Comparison of ENCODE assay signal across 32 cellular contexts in genomic region chr1:112925015-112925414, GRCh38. TPM values are rescaled to one million over a fixed set of nuclear protein-coding genes. Genes with fewer than 3 reads are reported as not detected.
A peak's percentile ranks its signal among the peaks of the same experiment; 100 is the strongest.
DNase-seq lines count a peak whose midpoint lies in the region; TF ChIP-seq lines count a peak whose summit lies in the region.
"Had no signal": no experiment of that assay in that cellular context is flagged by ENCODE, and none has a peak within 500 bp of the region (broad histone marks: within the 10 kb centered on the region; RNA-seq: fewer than 3 reads in every experiment).

No MANE protein-coding gene starts in this region.

- peaks cover 19% of the 10 kb centered on the region for H3K36me3 ChIP-seq in brain microvascular endothelial cell (replicated peaks)
- H3K36me3 ChIP-seq: vagina had no signal

- H3K4me3 ChIP-seq in brain microvascular endothelial cell (ENCODE audit: low read depth, low read length): no peak overlapping the region
- no peak overlapping the region for H3K4me3 ChIP-seq in fibroblast of villous mesenchyme (ENCODE audit: low read depth, low read length)
- H3K4me3 ChIP-seq: esophagus muscularis mucosa, GM23248, thoracic aorta, vagina had no signal

- H3K27me3 Mint-ChIP-seq in HFFc6 (ENCODE audit: insufficient read depth): peaks cover 1% of the 10 kb centered on the region; the same call in 1 of the 2 replicates
- no peaks in the 10 kb centered on the region for H3K27me3 Mint-ChIP-seq in activated naive CD8-positive, alpha-beta T cell treated with anti-CD3 and anti-CD28 coated beads for 36 hours
- H3K27me3 Mint-ChIP-seq in progenitor cell of endocrine pancreas: no peaks in the 10 kb centered on the region
- H3K27me3 Mint-ChIP-seq: activated naive CD8-positive, alpha-beta T cell treated with anti-CD3 and anti-CD28 coated beads, Interleukin-2, amount 10 ng/mL, durations not matched to agents 7 days and 5 days; naive thymus-derived CD4-positive, alpha-beta T cell; stimulated activated naive CD8-positive, alpha-beta T cell treated with anti-CD3 and anti-CD28 coated beads, Interleukin-15, Interleukin-2, amounts not matched to agents 100 ng/mL and 50 ng/mL, for 24 hours had no signal

- TF ChIP-seq CTCF in HFFc6 (IDR thresholded peaks at IDR 0.05) (peak; percentile 42), brain microvascular endothelial cell (IDR thresholded peaks at IDR 0.05; ENCODE audit: low read depth, low read length, missing control alignments) (peak; percentile 29), fibroblast of villous mesenchyme (IDR thresholded peaks at IDR 0.05; ENCODE audit: insufficient read depth, low read depth, low read length) (peak; percentile 20), progenitor cell of endocrine pancreas (IDR thresholded peaks at IDR 0.05; ENCODE audit: unreplicated experiment) (no peak)

- H3K9me3 Mint-ChIP-seq in HFFc6 (no peaks in the 10 kb centered on the region), progenitor cell of endocrine pancreas (ENCODE audit: low read depth) (no peaks in the 10 kb centered on the region)
- no peaks in the 10 kb centered on the region for H3K9me3 Mint-ChIP-seq in activated naive CD8-positive, alpha-beta T cell treated with anti-CD3 and anti-CD28 coated beads for 36 hours
- H3K9me3 Mint-ChIP-seq: activated naive CD8-positive, alpha-beta T cell treated with anti-CD3 and anti-CD28 coated beads, Interleukin-2, amount 10 ng/mL, durations not matched to agents 7 days and 5 days; activated T-helper 2 cell treated with anti-CD3 and anti-CD28 coated beads, Interferon-gamma antibody, Interleukin-2, Interleukin-4, amounts not matched to agents 10 μg/mL and 5 μg/mL and 100 μg/mL, durations not matched to agents 14 hours and 24 hours and 36 hours; CD8-positive, alpha-beta T cell; immature natural killer cell; mesothelial cell of epicardium; naive thymus-derived CD4-positive, alpha-beta T cell; stimulated activated naive CD8-positive, alpha-beta T cell treated with anti-CD3 and anti-CD28 coated beads, Interleukin-15, Interleukin-2, amounts not matched to agents 100 ng/mL and 50 ng/mL, for 24 hours had no signal

- no peak overlapping the region for H3K27ac Mint-ChIP-seq in HFFc6
- H3K27ac Mint-ChIP-seq in activated naive CD8-positive, alpha-beta T cell treated with anti-CD3 and anti-CD28 coated beads for 36 hours: no peak overlapping the region
- H3K27ac Mint-ChIP-seq in progenitor cell of endocrine pancreas: no peak overlapping the region
- H3K27ac Mint-ChIP-seq: activated CD8-positive, alpha-beta T cell treated with anti-CD3 and anti-CD28 coated beads, Interleukin-2, amount 10 ng/mL, durations not matched to agents 7 days and 5 days; activated naive CD8-positive, alpha-beta T cell treated with anti-CD3 and anti-CD28 coated beads, Interleukin-2, amount 10 ng/mL, durations not matched to agents 7 days and 5 days; activated T-helper 2 cell treated with anti-CD3 and anti-CD28 coated beads, Interferon-gamma antibody, Interleukin-2, Interleukin-4, amounts not matched to agents 10 μg/mL and 5 μg/mL and 100 μg/mL, durations not matched to agents 14 hours and 24 hours and 36 hours; CD8-positive, alpha-beta T cell; immature natural killer cell; mesothelial cell of epicardium; naive thymus-derived CD4-positive, alpha-beta T cell; stimulated activated naive CD8-positive, alpha-beta T cell treated with anti-CD3 and anti-CD28 coated beads, Interleukin-15, Interleukin-2, amounts not matched to agents 100 ng/mL and 50 ng/mL, for 24 hours had no signal

- DNase-seq in DMS53 (lab: John Stamatoyannopoulos, UW) (peak; percentile 5), DMS53 treated with DMSO at 0.1 percent for 48 hours (lab: John Stamatoyannopoulos, UW; ENCODE audit: unreplicated experiment) (no peak), HFFc6 (no peak), brain microvascular endothelial cell (no peak), fibroblast of villous mesenchyme (ENCODE audit: low read depth) (no peak), progenitor cell of endocrine pancreas (ENCODE audit: low spot score, unreplicated experiment) (no peak), Ammon's horn (ENCODE audit: low spot score) (no peak)
- no peak for DNase-seq in activated naive CD8-positive, alpha-beta T cell treated with anti-CD3 and anti-CD28 coated beads for 36 hours
- DNase-seq: activated CD8-positive, alpha-beta T cell treated with anti-CD3 and anti-CD28 coated beads, Interleukin-2, amount 10 ng/mL, durations not matched to agents 7 days and 5 days; activated naive CD8-positive, alpha-beta T cell treated with anti-CD3 and anti-CD28 coated beads, Interleukin-2, amount 10 ng/mL, durations not matched to agents 7 days and 5 days; CD8-positive, alpha-beta T cell; DMS 273 treated with DMSO at 0.1 percent for 48 hours; effector CD8-positive, alpha-beta T cell; GM23248; hypothalamus; immature natural killer cell; IMR-90; naive thymus-derived CD4-positive, alpha-beta T cell; NCI-H1092; NCI-H187; NCI-H2171; NCI-H510A treated with DMSO at 0.1 percent for 48 hours; nucleus accumbens; SHP77; T1000 had no signal

- in situ Hi-C loops in brain microvascular endothelial cell (cut with HindIII; ENCODE audit: low pct_ligation_motif_present, low sequenced_read_pairs): no loop called here

- no peak overlapping the region for H3K27ac ChIP-seq in brain microvascular endothelial cell
- H3K27ac ChIP-seq: 22Rv1, esophagus muscularis mucosa, GM23248, thoracic aorta, vagina had no signal

- H3K4me3 Mint-ChIP-seq in HFFc6 (no peak overlapping the region), progenitor cell of endocrine pancreas (ENCODE audit: low read depth) (no peak overlapping the region)
- H3K4me3 Mint-ChIP-seq in activated naive CD8-positive, alpha-beta T cell treated with anti-CD3 and anti-CD28 coated beads for 36 hours: no peak overlapping the region
- H3K4me3 Mint-ChIP-seq: activated CD8-positive, alpha-beta T cell treated with anti-CD3 and anti-CD28 coated beads, Interleukin-2, amount 10 ng/mL, durations not matched to agents 7 days and 5 days; activated naive CD8-positive, alpha-beta T cell treated with anti-CD3 and anti-CD28 coated beads, Interleukin-2, amount 10 ng/mL, durations not matched to agents 7 days and 5 days; CD8-positive, alpha-beta T cell; immature natural killer cell; mesothelial cell of epicardium; naive thymus-derived CD4-positive, alpha-beta T cell; stimulated activated naive CD8-positive, alpha-beta T cell treated with anti-CD3 and anti-CD28 coated beads, Interleukin-15, Interleukin-2, amounts not matched to agents 100 ng/mL and 50 ng/mL, for 24 hours had no signal

- peaks cover 24% of the 10 kb centered on the region for H3K36me3 Mint-ChIP-seq in HFFc6 (ENCODE audit: low read depth)
- peaks cover 22% of the 10 kb centered on the region for H3K36me3 Mint-ChIP-seq in activated naive CD8-positive, alpha-beta T cell treated with anti-CD3 and anti-CD28 coated beads for 36 hours
- peaks cover 18% of the 10 kb centered on the region for H3K36me3 Mint-ChIP-seq in progenitor cell of endocrine pancreas (ENCODE audit: insufficient read depth)

- no peaks in the 10 kb centered on the region for H3K27me3 ChIP-seq in brain microvascular endothelial cell (replicated peaks)
- H3K27me3 ChIP-seq: esophagus muscularis mucosa, vagina had no signal

- H3K4me1 Mint-ChIP-seq in HFFc6 (ENCODE audit: low read depth) (0 out of 2 replicates have a peak, but pooled peaks cover 5% of the 10 kb centered on the region), progenitor cell of endocrine pancreas (ENCODE audit: low read depth) (peaks cover 2% of the 10 kb centered on the region)
- H3K4me1 Mint-ChIP-seq in activated naive CD8-positive, alpha-beta T cell treated with anti-CD3 and anti-CD28 coated beads for 36 hours: no peaks in the 10 kb centered on the region
- H3K4me1 Mint-ChIP-seq: immature natural killer cell had no signal

RNA-seq across cellular contexts. Expression of gene SLC16A1, which starts 31.0 kb away (rescaled TPM):
- 10 to 100 TPM; 61.0 to 95.0 (median 69.4) TPM for total RNA-seq in HFFc6 (2021; fragmentation: NEBNext Ultra II Directional; extraction: Animal tissue kit (Norgen Biotek cat#: 25700))
- total RNA-seq in fibroblast of villous mesenchyme: 71.8 and 129 TPM in 2 replicates
- total RNA-seq in activated naive CD8-positive, alpha-beta T cell treated with anti-CD3 and anti-CD28 coated beads for 36 hours: 100 to 1,000 TPM in 1 of 2 experiments, 10 to 100 TPM in 1; 93.0 to 101 TPM
- 62.7 and 65.0 TPM in 2 replicates for total RNA-seq in progenitor cell of endocrine pancreas
